21 cellular contexts compared by ENCODE assay signal in genomic region chr19:18651738-18652137, GRCh38. TPM values are rescaled to one million over a fixed set of nuclear protein-coding genes. Genes with fewer than 3 reads are reported as not detected.
DNase-seq lines count a peak whose midpoint lies in the region; ATAC-seq and TF ChIP-seq lines count a peak whose summit lies in the region.
"Had no signal": no experiment of that assay in that cellular context is flagged by ENCODE, and none has a peak within 500 bp of the region (broad histone marks: within the 10 kb centered on the region; RNA-seq: fewer than 3 reads in every experiment).

No MANE protein-coding gene starts in this region.

- no peak for TF ChIP-seq POLR2A in Peyer's patch (IDR thresholded peaks at IDR 0.05)
- TF ChIP-seq POLR2A in gastrocnemius medialis (IDR thresholded peaks at IDR 0.05): no peak

- no peak overlapping the region for H2AFZ ChIP-seq in fibroblast of lung (ENCODE audit: low read length)

- H3K9me3 ChIP-seq in HEK293 (ENCODE audit: control insufficient read depth, insufficient read depth, low read depth, low read length) (no peaks in the 10 kb centered on the region), Peyer's patch (no peaks in the 10 kb centered on the region), fibroblast of lung (ENCODE audit: control insufficient read depth, insufficient read depth, low read depth, low read length) (no peaks in the 10 kb centered on the region), gastrocnemius medialis (no peaks in the 10 kb centered on the region)
- H3K9me3 ChIP-seq: MG63 had no signal

- ATAC-seq in gastrocnemius medialis (no peak), sciatic nerve (no peak), HG03196 (IDR thresholded peaks at IDR 0.05; ENCODE audit: unreplicated experiment) (no peak), GM21526 (IDR thresholded peaks at IDR 0.05; ENCODE audit: low FRiP score, unreplicated experiment) (no peak), HG02981 (IDR thresholded peaks at IDR 0.05; ENCODE audit: unreplicated experiment) (no peak)
- ATAC-seq: HepG2, right cardiac atrium had no signal

- no peaks in the 10 kb centered on the region for H3K27me3 ChIP-seq in Peyer's patch
- H3K27me3 ChIP-seq in fibroblast of lung (ENCODE audit: control insufficient read depth, insufficient read depth, low read length): no peaks in the 10 kb centered on the region
- no peaks in the 10 kb centered on the region for H3K27me3 ChIP-seq in gastrocnemius medialis
- H3K27me3 ChIP-seq: MG63 had no signal

- CTCF ChIA-PET in HEK293 (lab: Yijun Ruan, JAX): no interaction called here

- H3K36me3 ChIP-seq in HEK293 (ENCODE audit: control insufficient read depth in 2 of 2, insufficient read depth in 1 of 2, low read length in 2 of 2) (no peaks in the 10 kb centered on the region), Peyer's patch (no peaks in the 10 kb centered on the region), fibroblast of lung (ENCODE audit: control insufficient read depth, insufficient read depth, low read length) (no peaks in the 10 kb centered on the region), gastrocnemius medialis (no peaks in the 10 kb centered on the region)
- H3K36me3 ChIP-seq: MG63 had no signal

- H3K4me3 ChIP-seq in HEK293 (ENCODE audit: low read depth, low read length): no peak overlapping the region
- H3K4me3 ChIP-seq in Peyer's patch: no peak overlapping the region
- no peak overlapping the region for H3K4me3 ChIP-seq in fibroblast of lung (replicated peaks in 1 of 4; ENCODE audit: control extremely low read depth in 1 of 4, insufficient read depth in 1 of 4, low read depth in 3 of 4, low read length in 4 of 4)
- no peak overlapping the region for H3K4me3 ChIP-seq in gastrocnemius medialis
- H3K4me3 ChIP-seq: MG63 had no signal

- DNase-seq in Peyer's patch (peak in 1 of 3 donors; percentile 43), fibroblast of lung (ENCODE audit: low read depth in 2 of 2) (no peak), gastrocnemius medialis (no peak), sciatic nerve (ENCODE audit: low spot score) (no peak)
- DNase-seq: activated gamma-delta T cell; aorta; COR-L47; cortex of kidney; erythroblast; glutamatergic neuron; MG63; NCI-H187; NCI-H510A treated with DMSO at 0.1 percent for 48 hours; stimulated activated CD4-positive, alpha-beta T cell treated with anti-CD3 and anti-CD28 coated beads, Interleukin-1b, Interleukin-23, amount 100 ng/mL, for 48 hours; T1000 had no signal

- no peak overlapping the region for H3K4me2 ChIP-seq in fibroblast of lung (ENCODE audit: extremely low read depth, insufficient read depth, low read length)

- in situ Hi-C loops in gastrocnemius medialis (cut with MboI; ENCODE audit: low sequenced_read_pairs in 4 of 4): no loop called here

- no peak overlapping the region for H3K9ac ChIP-seq in fibroblast of lung (ENCODE audit: insufficient read depth, low read length)

- no peaks in the 10 kb centered on the region for H3K79me2 ChIP-seq in fibroblast of lung (ENCODE audit: control insufficient read depth, insufficient read depth, low read length)

- intact Hi-C loops in gastrocnemius medialis (cut with DNase I; ENCODE audit: low total_unique reads): no loop called here
- intact Hi-C loops in sciatic nerve (cut with DNase I): no loop called here

- TF ChIP-seq CTCF in HEK293 (tag by site-specific recombination; IDR thresholded peaks at IDR 0.05): no peak
- TF ChIP-seq CTCF in Peyer's patch (IDR thresholded peaks at IDR 0.05): no peak
- no peak for TF ChIP-seq CTCF in fibroblast of lung (conservative IDR thresholded peaks at IDR 0.05 in 1 of 2, IDR thresholded peaks at IDR 0.05 in 1 of 2; ENCODE audit: low read depth in 1 of 2, low read length in 2 of 2)
- TF ChIP-seq CTCF in gastrocnemius medialis (IDR thresholded peaks at IDR 0.05 in 4 of 5, conservative IDR thresholded peaks at IDR 0.05 in 1 of 5): no peak

- POLR2A ChIA-PET in HEK293 (lab: Yijun Ruan, JAX): interaction anchor here (0.7 to 1.1 kb wide), 2 partner anchors 23 to 510 kb away, joined by 3 to 10 read pairs; no protein-coding TSS in a partner anchor

- H3K27ac ChIP-seq in HEK293 (ENCODE audit: extremely low read depth, low read depth, low read length) (no peak overlapping the region), Peyer's patch (peak overlapping the region in 3 of 4 donors; percentile 68 to 86 (median 78)), fibroblast of lung (ENCODE audit: insufficient read depth, low read length) (peak overlapping the region; percentile 99), gastrocnemius medialis (peak overlapping the region; percentile 71 to 82 (median 78))

- no peaks in the 10 kb centered on the region for H4K20me1 ChIP-seq in fibroblast of lung (ENCODE audit: control insufficient read depth, extremely low read depth, insufficient read depth, low read length)

- no peaks in the 10 kb centered on the region for H3K4me1 ChIP-seq in HEK293 (ENCODE audit: control insufficient read depth, insufficient read depth, low read length)
- peaks cover 0 to 21% (median 1%) of the 10 kb centered on the region in 4 donors for H3K4me1 ChIP-seq in Peyer's patch
- peaks cover 30% of the 10 kb centered on the region for H3K4me1 ChIP-seq in fibroblast of lung (ENCODE audit: control insufficient read depth, extremely low read depth, insufficient read depth, low read length)
- H3K4me1 ChIP-seq in gastrocnemius medialis: peaks cover 45 to 46% of the 10 kb centered on the region in 2 donors

TF ChIP-seq in HEK293, 187 proteins besides CTCF, POLR2A, EP300 and RAD21 (continues in another document):
- TF ChIP-seq ATF2 (tag by site-specific recombination; IDR thresholded peaks at IDR 0.05; ENCODE audit: low read depth) (no peak), ZNF837 (tag by site-specific recombination; IDR thresholded peaks at IDR 0.05) (no peak), ZNF391 (tag by site-specific recombination; IDR thresholded peaks at IDR 0.05; ENCODE audit: borderline replicate concordance, low read depth) (no peak), ZNF26 (tag by site-specific recombination; IDR thresholded peaks at IDR 0.05) (no peak), ZIC2 (tag by site-specific recombination; IDR thresholded peaks at IDR 0.05) (0 out of 2 replicates have a peak, but pooled peaks have one; percentile 19), ZNF600 (tag by site-specific recombination; IDR thresholded peaks at IDR 0.05) (peak; percentile 31; the same call in 1 of the 2 replicates)

RNA-seq across cellular contexts. Expression of gene KLHL26, which starts 14.9 kb away (rescaled TPM):
- total RNA-seq in Peyer's patch (10 to 100 TPM in 2 of 4 donors, 1 to 10 TPM in 2; 9.9 to 16.0 (median 10.9) TPM), fibroblast of lung (2.8 and 3.5 TPM in 2 replicates), gastrocnemius medialis (10 to 100 TPM in 1 of 4 donors, 1 to 10 TPM in 3; 5.2 to 12.0 (median 7.3) TPM), sciatic nerve (26.1 TPM)
- polyA plus RNA-seq in fibroblast of lung: 1.4 and 1.9 TPM in 2 replicates
- polyA plus RNA-seq in fibroblast of lung (2012): 1.8 and 4.0 TPM in 2 replicates
- polyA minus RNA-seq in fibroblast of lung (ENCODE audit: low replicate concordance): 2.7 and 5.1 TPM in 2 replicates

RNA-seq across cellular contexts. Expression of gene CRTC1, which starts 31.7 kb away (rescaled TPM):
- total RNA-seq in Peyer's patch: 10 to 100 TPM in 2 of 4 donors, 1 to 10 TPM in 2; 5.1 to 21.5 (median 9.4) TPM
- 2.0 and 2.1 TPM in 2 replicates for total RNA-seq in fibroblast of lung
- polyA plus RNA-seq in fibroblast of lung: 1.2 and 2.2 TPM in 2 replicates
- 6.5 and 8.6 TPM in 2 replicates for polyA plus RNA-seq in fibroblast of lung (2012)
- polyA minus RNA-seq in fibroblast of lung (ENCODE audit: low replicate concordance): 3.1 and 4.5 TPM in 2 replicates
- 1 to 10 TPM; 2.8 to 8.8 (median 3.7) TPM for total RNA-seq in gastrocnemius medialis
- total RNA-seq in sciatic nerve: 17.5 TPM

RNA-seq across cellular contexts. Expression of gene TMEM59L, which starts 39.1 kb away (rescaled TPM):
- 1 to 10 TPM in 2 of 4 donors, under 1 TPM in 1, not detected in 1; 0.70 to 2.0 (median 1.7) TPM for total RNA-seq in Peyer's patch
- total RNA-seq in fibroblast of lung: 0.33 and 0.51 TPM in 2 replicates
- polyA plus RNA-seq in fibroblast of lung: 0.14 and 0.23 TPM in 2 replicates
- polyA plus RNA-seq in fibroblast of lung (2012): 0.66 and 0.86 TPM in 2 replicates
- not detected in 2 replicates for polyA minus RNA-seq in fibroblast of lung (ENCODE audit: low replicate concordance)
- total RNA-seq in gastrocnemius medialis: 1 to 10 TPM in 1 of 4 donors, under 1 TPM in 2, not detected in 1; 0.20 to 2.1 (median 0.36) TPM
- total RNA-seq in sciatic nerve: 1.2 TPM

RNA-seq across cellular contexts. Expression of gene CRLF1, which starts 45.1 kb away (rescaled TPM):
- 10 to 100 TPM in 3 of 4 donors, 1 to 10 TPM in 1; 4.0 to 28.9 (median 23.3) TPM for total RNA-seq in Peyer's patch
- total RNA-seq in fibroblast of lung: 2.3 and 2.5 TPM in 2 replicates
- polyA plus RNA-seq in fibroblast of lung: 2.2 and 2.8 TPM in 2 replicates
- polyA plus RNA-seq in fibroblast of lung (2012): 2.8 and 7.8 TPM in 2 replicates
- 0.24 and 0.63 TPM in 2 replicates for polyA minus RNA-seq in fibroblast of lung (ENCODE audit: low replicate concordance)
- 10 to 100 TPM; 14.9 to 61.6 (median 35.3) TPM for total RNA-seq in gastrocnemius medialis
- total RNA-seq in sciatic nerve: 4.5 TPM
